In the genomic region with DNA sequence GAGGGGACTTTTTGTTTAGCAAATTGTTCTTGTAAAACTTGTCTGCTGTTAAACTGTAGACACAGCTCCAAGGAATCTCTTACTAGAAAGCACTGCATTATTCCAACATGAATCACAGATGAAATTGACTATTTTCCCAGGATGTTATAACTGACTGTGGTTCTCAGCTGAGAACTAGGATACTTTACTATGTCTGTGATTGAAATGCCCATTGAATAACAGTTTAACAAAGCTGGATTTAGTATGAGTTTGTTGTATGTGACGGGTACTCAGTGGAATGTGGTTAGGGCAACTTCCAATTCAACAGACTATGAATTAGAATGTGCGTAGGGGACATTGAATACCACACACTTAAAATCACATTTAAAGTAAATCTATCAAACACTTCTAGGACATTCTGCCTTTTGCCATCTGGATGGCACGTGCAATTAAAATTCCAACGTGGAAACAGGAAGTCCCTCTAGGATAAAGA, we compare ENCODE assay signal across 12 cellular contexts.
DNase-seq lines count a peak whose midpoint lies in the region; ATAC-seq and TF ChIP-seq lines count a peak whose summit lies in the region.
"Had no signal": no experiment of that assay in that cellular context is flagged by ENCODE, and none has a peak within 500 bp of the region (broad histone marks: within the 10 kb centered on the region; RNA-seq: fewer than 3 reads in every experiment).

No MANE protein-coding gene starts in this region.

- H3K4me1 Mint-ChIP-seq in activated CD8-positive, alpha-beta T cell treated with anti-CD3 and anti-CD28 coated beads, Interleukin-2, amount 10 ng/mL, durations not matched to agents 7 days and 5 days (ENCODE audit: low read depth), result peaks cover 10% of the 10 kb centered on the region

- POLR2A ChIA-PET in AG04449 (lab: Yijun Ruan, JAX), result interaction anchor here (1.0 kb wide), 1 partner anchor 9 kb away, joined by 3 read pairs; no protein-coding TSS in a partner anchor
- POLR2A ChIA-PET in activated CD8-positive, alpha-beta T cell treated with anti-CD3 and anti-CD28 coated beads, Interleukin-2, amount 10 ng/mL, durations not matched to agents 7 days and 5 days (lab: Charles Lee), result no interaction called here

- H3K27me3 Mint-ChIP-seq in activated CD8-positive, alpha-beta T cell treated with anti-CD3 and anti-CD28 coated beads, Interleukin-2, amount 10 ng/mL, durations not matched to agents 7 days and 5 days (ENCODE audit: low read depth), result peaks cover 1% of the 10 kb centered on the region

- no peaks in the 10 kb centered on the region for H3K9me3 Mint-ChIP-seq in activated CD8-positive, alpha-beta T cell treated with anti-CD3 and anti-CD28 coated beads, Interleukin-2, amount 10 ng/mL, durations not matched to agents 7 days and 5 days (ENCODE audit: insufficient read depth)
- H3K9me3 Mint-ChIP-seq: activated naive CD4-positive, alpha-beta T cell treated with anti-CD3 and anti-CD28 coated beads for 36 hours had no signal

- TF ChIP-seq RAD21 in Ishikawa (IDR thresholded peaks at IDR 0.05; ENCODE audit: low read depth), result 0 out of 2 replicates have a peak, but pooled peaks have one; percentile 1

- no peaks in the 10 kb centered on the region for H3K27me3 ChIP-seq in brain microvascular endothelial cell (replicated peaks)
- H3K27me3 ChIP-seq: esophagus squamous epithelium had no signal

- no peak for ATAC-seq in HG03432 (IDR thresholded peaks at IDR 0.05; ENCODE audit: unreplicated experiment)
- ATAC-seq in activated CD8-positive, alpha-beta T cell treated with anti-CD3 and anti-CD28 coated beads, Interleukin-2, amount 10 ng/mL, durations not matched to agents 7 days and 5 days, result no peak

- no peaks in the 10 kb centered on the region for H3K36me3 ChIP-seq in brain microvascular endothelial cell (replicated peaks)
- H3K36me3 ChIP-seq: esophagus squamous epithelium had no signal

- H3K27ac Mint-ChIP-seq in activated CD8-positive, alpha-beta T cell treated with anti-CD3 and anti-CD28 coated beads, Interleukin-2, amount 10 ng/mL, durations not matched to agents 7 days and 5 days, result no peak overlapping the region
- H3K27ac Mint-ChIP-seq: activated naive CD4-positive, alpha-beta T cell treated with anti-CD3 and anti-CD28 coated beads for 36 hours; stimulated activated naive CD8-positive, alpha-beta T cell treated with anti-CD3 and anti-CD28 coated beads, Interleukin-15, Interleukin-2, amounts not matched to agents 100 ng/mL and 50 ng/mL, for 24 hours had no signal

- in situ Hi-C loops in brain microvascular endothelial cell (cut with HindIII; ENCODE audit: low pct_ligation_motif_present, low sequenced_read_pairs), result no loop called here

- H3K4me3 ChIP-seq in AG04449 (ENCODE audit: low read depth, low read length) (no peak overlapping the region), brain microvascular endothelial cell (ENCODE audit: low read depth, low read length) (no peak overlapping the region)
- H3K4me3 ChIP-seq: esophagus squamous epithelium had no signal

- DNase-seq in AG04449 (ENCODE audit: low read depth, low spot score), result peak; percentile 95
- peak; percentile 83 for DNase-seq in brain microvascular endothelial cell
- DNase-seq in kidney tubule cell (ENCODE audit: low spot score), result peak; percentile 97
- DNase-seq in effector CD8-positive, alpha-beta T cell (lab: John Stamatoyannopoulos, UW), result no peak
- no peak for DNase-seq in activated CD8-positive, alpha-beta T cell treated with anti-CD3 and anti-CD28 coated beads, Interleukin-2, amount 10 ng/mL, durations not matched to agents 7 days and 5 days
- DNase-seq in NCI-H187 treated with DMSO at 0.1 percent for 48 hours (lab: John Stamatoyannopoulos, UW), result no peak
- DNase-seq: activated naive CD4-positive, alpha-beta T cell treated with anti-CD3 and anti-CD28 coated beads for 36 hours; C1 segment of cervical spinal cord; esophagus squamous epithelium had no signal

- no peaks in the 10 kb centered on the region for H3K36me3 Mint-ChIP-seq in activated CD8-positive, alpha-beta T cell treated with anti-CD3 and anti-CD28 coated beads, Interleukin-2, amount 10 ng/mL, durations not matched to agents 7 days and 5 days (ENCODE audit: low read depth)

- peak; percentile 88 for TF ChIP-seq EP300 in Ishikawa (IDR thresholded peaks at IDR 0.05; ENCODE audit: borderline replicate concordance)

- H3K27ac ChIP-seq in brain microvascular endothelial cell, result peak overlapping the region; percentile 90

- TF ChIP-seq CTCF in AG04449 (IDR thresholded peaks at IDR 0.05; ENCODE audit: insufficient read depth, low read length, missing control alignments) (no peak), brain microvascular endothelial cell (IDR thresholded peaks at IDR 0.05; ENCODE audit: low read depth, low read length, missing control alignments) (no peak)

- H3K4me3 Mint-ChIP-seq in activated CD8-positive, alpha-beta T cell treated with anti-CD3 and anti-CD28 coated beads, Interleukin-2, amount 10 ng/mL, durations not matched to agents 7 days and 5 days, result no peak overlapping the region
- H3K4me3 Mint-ChIP-seq: activated naive CD4-positive, alpha-beta T cell treated with anti-CD3 and anti-CD28 coated beads for 36 hours; stimulated activated naive CD8-positive, alpha-beta T cell treated with anti-CD3 and anti-CD28 coated beads, Interleukin-15, Interleukin-2, amounts not matched to agents 100 ng/mL and 50 ng/mL, for 24 hours had no signal

- CTCF ChIA-PET in AG04449 (lab: Yijun Ruan, JAX), result no interaction called here
- CTCF ChIA-PET in activated CD8-positive, alpha-beta T cell treated with anti-CD3 and anti-CD28 coated beads, Interleukin-2, amount 10 ng/mL, durations not matched to agents 7 days and 5 days (lab: Charles Lee), result no interaction called here

TF ChIP-seq in Ishikawa, 13 proteins besides CTCF, POLR2A, EP300 and RAD21:
- TF ChIP-seq FOXM1 (IDR thresholded peaks at IDR 0.05; ENCODE audit: borderline replicate concordance, low read depth) (peak; percentile 76), MAX (IDR thresholded peaks at IDR 0.05) (peak; percentile 48; the same call in 1 of the 2 replicates), TEAD4 (IDR thresholded peaks at IDR 0.05) (peak; percentile 73; the same call in 1 of the 2 replicates), TCF12 (IDR thresholded peaks at IDR 0.05; ENCODE audit: low read depth) (peak; percentile 86), NFIC (IDR thresholded peaks at IDR 0.05) (no peak; the same call in 1 of the 2 replicates)
TF ChIP-seq in Ishikawa: peak in this region for 4.

Comparison
In these comparisons a context has a peak if more than half of its experiments do, and no peak if none do; other contexts are left out.
1. DNase-seq: peak in AG04449 (single experiment), brain microvascular endothelial cell (single experiment) and kidney tubule cell (single experiment); none in effector CD8-positive, alpha-beta T cell (single experiment), activated CD8-positive, alpha-beta T cell treated with anti-CD3 and anti-CD28 coated beads, Interleukin-2, amount 10 ng/mL, durations not matched to agents 7 days and 5 days (single experiment) and NCI-H187 treated with DMSO at 0.1 percent for 48 hours (single experiment).